Comparison of ENCODE assay signal across 35 cellular contexts in the genomic region with DNA sequence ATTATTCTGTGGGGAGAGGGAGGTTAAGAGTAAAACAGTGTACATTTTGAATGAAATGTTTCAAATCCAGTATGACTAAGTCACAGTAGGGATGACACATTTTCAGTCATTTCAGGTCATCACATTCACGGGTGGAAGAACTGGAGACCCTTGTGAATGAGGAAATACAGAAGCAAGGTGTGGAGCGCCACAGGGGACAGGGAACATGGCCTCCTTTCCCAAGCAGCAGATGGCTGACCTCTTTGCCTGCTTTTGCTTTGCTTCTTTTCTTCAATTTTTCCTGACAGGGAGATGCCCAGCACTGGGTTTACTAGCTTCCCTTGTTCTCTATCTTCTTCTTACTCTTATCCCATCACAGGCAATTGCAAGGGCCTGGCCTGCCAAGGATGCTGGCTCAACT.
"Had no signal": no experiment of that assay in that cellular context is flagged by ENCODE, and none has a peak within 500 bp of the region (broad histone marks: within the 10 kb centered on the region; RNA-seq: fewer than 3 reads in every experiment).

No MANE protein-coding gene starts in this region.

- H3K27me3 Mint-ChIP-seq: activated CD4-positive, alpha-beta memory T cell treated with anti-CD3 and anti-CD28 coated beads, Interleukin-2, amount 10 ng/mL, durations not matched to agents 7 days and 5 days; activated CD4-positive, alpha-beta T cell treated with anti-CD3 and anti-CD28 coated beads for 36 hours; activated CD4-positive, alpha-beta T cell treated with anti-CD3 and anti-CD28 coated beads, Interleukin-2, amount 10 ng/mL, durations not matched to agents 7 days and 5 days; activated CD8-positive, alpha-beta memory T cell treated with anti-CD3 and anti-CD28 coated beads, Interleukin-2, amount 10 ng/mL, durations not matched to agents 7 days and 5 days; activated naive CD8-positive, alpha-beta T cell treated with anti-CD3 and anti-CD28 coated beads for 36 hours; activated T-cell treated with anti-CD3 and anti-CD28 coated beads, Interleukin-2, amount 50 U/mL, for 24 hours had no signal

- H3K4me3 Mint-ChIP-seq: activated CD4-positive, alpha-beta memory T cell treated with anti-CD3 and anti-CD28 coated beads, Interleukin-2, amount 10 ng/mL, durations not matched to agents 7 days and 5 days; activated CD4-positive, alpha-beta T cell treated with anti-CD3 and anti-CD28 coated beads for 36 hours; activated CD4-positive, alpha-beta T cell treated with anti-CD3 and anti-CD28 coated beads, Interleukin-2, amount 10 ng/mL, durations not matched to agents 7 days and 5 days; activated CD8-positive, alpha-beta memory T cell treated with anti-CD3 and anti-CD28 coated beads, Interleukin-2, amount 10 ng/mL, durations not matched to agents 7 days and 5 days; activated CD8-positive, alpha-beta T cell treated with anti-CD3 and anti-CD28 coated beads, Interleukin-2, amount 10 ng/mL, durations not matched to agents 7 days and 5 days; activated naive CD4-positive, alpha-beta T cell treated with anti-CD3 and anti-CD28 coated beads for 36 hours; activated naive CD8-positive, alpha-beta T cell treated with anti-CD3 and anti-CD28 coated beads for 36 hours; activated T-cell treated with anti-CD3 and anti-CD28 coated beads, Interleukin-2, amount 50 U/mL, for 24 hours; T-helper 1 cell treated with Interleukin-12 subunit alpha and Interleukin-12 subunit beta and Interleukin-4 antibody, amounts not matched to agents 30 μg/mL and 1 μg/mL, for 36 hours; T-helper 2 cell treated with Interferon-gamma antibody and Interleukin-4, amounts not matched to agents 5 μg/mL and 100 μg/mL, for 36 hours; WTC11 had no signal

- H3K27ac Mint-ChIP-seq: activated CD4-positive, alpha-beta memory T cell treated with anti-CD3 and anti-CD28 coated beads, Interleukin-2, amount 10 ng/mL, durations not matched to agents 7 days and 5 days; activated CD4-positive, alpha-beta T cell treated with anti-CD3 and anti-CD28 coated beads for 36 hours; activated CD4-positive, alpha-beta T cell treated with anti-CD3 and anti-CD28 coated beads, Interleukin-2, amount 10 ng/mL, durations not matched to agents 7 days and 5 days; activated CD8-positive, alpha-beta memory T cell treated with anti-CD3 and anti-CD28 coated beads, Interleukin-2, amount 10 ng/mL, durations not matched to agents 7 days and 5 days; activated CD8-positive, alpha-beta T cell treated with anti-CD3 and anti-CD28 coated beads, Interleukin-2, amount 10 ng/mL, durations not matched to agents 7 days and 5 days; activated naive CD4-positive, alpha-beta T cell treated with anti-CD3 and anti-CD28 coated beads for 36 hours; activated naive CD4-positive, alpha-beta T cell treated with anti-CD3 and anti-CD28 coated beads, Interleukin-2, amount 50 U/mL, for 72 hours; activated naive CD8-positive, alpha-beta T cell treated with anti-CD3 and anti-CD28 coated beads for 36 hours; activated T-cell treated with anti-CD3 and anti-CD28 coated beads, Interleukin-2, amount 50 U/mL, for 24 hours; T-helper 1 cell treated with Interleukin-12 subunit alpha and Interleukin-12 subunit beta and Interleukin-4 antibody, amounts not matched to agents 30 μg/mL and 1 μg/mL, for 36 hours; T-helper 2 cell treated with Interferon-gamma antibody and Interleukin-4, amounts not matched to agents 5 μg/mL and 100 μg/mL, for 36 hours; WTC11 had no signal

- ATAC-seq: activated CD4-positive, alpha-beta T cell treated with anti-CD3 and anti-CD28 coated beads for 36 hours; activated CD4-positive, CD25-positive, alpha-beta regulatory T cell treated with anti-CD3 and anti-CD28 coated beads, Interleukin-2, amount 50 U/mL, for 24 hours; activated CD8-positive, alpha-beta memory T cell treated with anti-CD3 and anti-CD28 coated beads, Interleukin-2, amount 10 ng/mL, durations not matched to agents 7 days and 5 days; activated CD8-positive, alpha-beta T cell treated with anti-CD3 and anti-CD28 coated beads, Interleukin-2, amount 10 ng/mL, durations not matched to agents 7 days and 5 days; activated naive CD4-positive, alpha-beta T cell treated with anti-CD3 and anti-CD28 coated beads, Interleukin-2, amount 50 U/mL, for 72 hours; body of pancreas; WTC11 had no signal

- H3K27ac ChIP-seq: adrenal gland, body of pancreas, brain microvascular endothelial cell, breast epithelium, WERI-Rb-1 had no signal

- H3K36me3 Mint-ChIP-seq: activated CD8-positive, alpha-beta memory T cell treated with anti-CD3 and anti-CD28 coated beads, Interleukin-2, amount 10 ng/mL, durations not matched to agents 7 days and 5 days; activated naive CD4-positive, alpha-beta T cell treated with anti-CD3 and anti-CD28 coated beads, Interleukin-2, amount 50 U/mL, for 72 hours; activated naive CD8-positive, alpha-beta T cell treated with anti-CD3 and anti-CD28 coated beads for 36 hours; WTC11 had no signal

- H3K4me1 Mint-ChIP-seq: activated CD4-positive, alpha-beta memory T cell treated with anti-CD3 and anti-CD28 coated beads, Interleukin-2, amount 10 ng/mL, durations not matched to agents 7 days and 5 days; activated CD4-positive, alpha-beta T cell treated with anti-CD3 and anti-CD28 coated beads for 36 hours; activated CD4-positive, alpha-beta T cell treated with anti-CD3 and anti-CD28 coated beads, Interleukin-2, amount 10 ng/mL, durations not matched to agents 7 days and 5 days; activated CD8-positive, alpha-beta memory T cell treated with anti-CD3 and anti-CD28 coated beads, Interleukin-2, amount 10 ng/mL, durations not matched to agents 7 days and 5 days; activated naive CD8-positive, alpha-beta T cell treated with anti-CD3 and anti-CD28 coated beads for 36 hours had no signal

- DNase-seq: activated CD4-positive, alpha-beta memory T cell treated with anti-CD3 and anti-CD28 coated beads, Interleukin-2, amount 10 ng/mL, durations not matched to agents 7 days and 5 days; activated CD4-positive, alpha-beta T cell treated with anti-CD3 and anti-CD28 coated beads for 1 hour; activated CD4-positive, alpha-beta T cell treated with anti-CD3 and anti-CD28 coated beads for 36 hours; activated CD4-positive, alpha-beta T cell treated with anti-CD3 and anti-CD28 coated beads for 48 hours; activated CD4-positive, alpha-beta T cell treated with anti-CD3 and anti-CD28 coated beads, Interleukin-2, amount 10 ng/mL, durations not matched to agents 7 days and 5 days; activated CD4-positive, alpha-beta T cell treated with anti-CD3 and anti-CD28 coated beads, Interleukin-2, amount 50 U/mL, for 48 hours; activated CD4-positive, CD25-positive, alpha-beta regulatory T cell; activated CD8-positive, alpha-beta memory T cell treated with anti-CD3 and anti-CD28 coated beads for 24 hours; activated CD8-positive, alpha-beta memory T cell treated with anti-CD3 and anti-CD28 coated beads, Interleukin-2, amount 10 ng/mL, durations not matched to agents 7 days and 5 days; activated CD8-positive, alpha-beta memory T cell treated with anti-CD3 and anti-CD28 coated beads, Interleukin-2, amount 50 U/mL, for 48 hours; activated CD8-positive, alpha-beta T cell treated with anti-CD3 and anti-CD28 coated beads, Interleukin-2, amount 10 ng/mL, durations not matched to agents 7 days and 5 days; activated effector memory CD4-positive, alpha-beta T cell treated with anti-CD3 and anti-CD28 coated beads, Interleukin-2, amount 50 U/mL, for 16 hours; activated gamma-delta T cell treated with Interleukin-2 at 50 U/mL for 16 hours; activated naive CD4-positive, alpha-beta T cell; activated naive CD4-positive, alpha-beta T cell treated with anti-CD3 and anti-CD28 coated beads for 36 hours; activated naive CD4-positive, alpha-beta T cell treated with anti-CD3 and anti-CD28 coated beads, Interleukin-2, amount 50 U/mL, for 16 hours; activated naive CD8-positive, alpha-beta T cell treated with anti-CD3 and anti-CD28 coated beads for 36 hours; activated T-cell treated with anti-CD3 and anti-CD28 coated beads, Interleukin-2, amount 50 U/mL, for 24 hours; activated T-cell treated with anti-CD3 and anti-CD28 coated beads, Interleukin-2, amount 50 U/mL, for 48 hours; adrenal gland; amniotic stem cell; aorta; body of pancreas; brain microvascular endothelial cell; central memory CD4-positive, alpha-beta T cell; T-helper 1 cell; T-helper 2 cell; T-helper 9 cell; WERI-Rb-1 had no signal
